Comparison of ENCODE assay signal across 19 cellular contexts in genomic region chr20:44075191-44075949, GRCh38.
A peak's percentile ranks its signal among the peaks of the same experiment; 100 is the strongest.
DNase-seq lines count a peak whose midpoint lies in the region; ATAC-seq, FAIRE-seq and TF ChIP-seq lines count a peak whose summit lies in the region.
"Had no signal": no experiment of that assay in that cellular context is flagged by ENCODE, and none has a peak within 500 bp of the region (broad histone marks: within the 10 kb centered on the region; RNA-seq: fewer than 3 reads in every experiment).

No MANE protein-coding gene starts in this region.

- DNase-seq in CD1c-positive myeloid dendritic cell (ENCODE audit: extremely low spot score) (peak; percentile 48), GM12891 (ENCODE audit: insufficient read length, low spot score) (no peak), T-helper 17 cell (no peak), neural crest cell (ENCODE audit: low read depth, low spot score) (no peak), A673 (ENCODE audit: low spot score) (no peak), GM20000 (ENCODE audit: low spot score) (no peak), globus pallidus (ENCODE audit: low spot score) (no peak)
- DNase-seq in central memory CD4-positive, alpha-beta T cell: no peak
- DNase-seq: activated CD4-positive, alpha-beta T cell treated with anti-CD3 and anti-CD28 coated beads for 48 hours; activated naive CD4-positive, alpha-beta T cell treated with anti-CD3 and anti-CD28 coated beads, Interleukin-2, amount 10 ng/mL, durations not matched to agents 7 days and 5 days; body of pancreas; foreskin melanocyte; GDM1; HFFc6; pancreas had no signal

- intact Hi-C loops in A673 (cut with micrococcal nuclease; ENCODE audit: unreplicated experiment): no loop called here

- H3K9me3 Mint-ChIP-seq in neural crest cell: no peaks in the 10 kb centered on the region
- H3K9me3 Mint-ChIP-seq: activated naive CD4-positive, alpha-beta T cell treated with anti-CD3 and anti-CD28 coated beads, Interleukin-2, amount 10 ng/mL, durations not matched to agents 7 days and 5 days; HFFc6 had no signal

- FAIRE-seq in GM12891 (lab: Jason Lieb, UNC): no peak
- FAIRE-seq: pancreas, RCC 7860, TTC549 had no signal

- no peak for ATAC-seq in T-helper 17 cell
- ATAC-seq: body of pancreas, left lung, pancreas had no signal

- H3K9me3 ChIP-seq in T-helper 17 cell (ENCODE audit: control insufficient read depth, low read length, poor library complexity, severe bottlenecking): no peaks in the 10 kb centered on the region
- H3K9me3 ChIP-seq in A673 (ENCODE audit: low read depth, low read length, poor library complexity, severe bottlenecking): no peaks in the 10 kb centered on the region
- H3K9me3 ChIP-seq: body of pancreas, left lung, pancreas had no signal

- no TSS peak for BruUV-seq in A673 (replicated peaks; lab: Mats Ljungman, UMichigan)

- H3K36me3 ChIP-seq in A673 (ENCODE audit: insufficient read depth, low read length, poor library complexity, severe bottlenecking): no peaks in the 10 kb centered on the region
- H3K36me3 ChIP-seq: left lung, pancreas had no signal

- H3K4me3 Mint-ChIP-seq in T-helper 17 cell (peak overlapping the region; percentile 28), neural crest cell (no peak overlapping the region)
- H3K4me3 Mint-ChIP-seq: activated naive CD4-positive, alpha-beta T cell treated with anti-CD3 and anti-CD28 coated beads, Interleukin-2, amount 10 ng/mL, durations not matched to agents 7 days and 5 days; HFFc6 had no signal

- H3K27me3 Mint-ChIP-seq in T-helper 17 cell: peaks cover 9% of the 10 kb centered on the region
- H3K27me3 Mint-ChIP-seq in neural crest cell (ENCODE audit: low read depth): no peaks in the 10 kb centered on the region

- H3K27ac Mint-ChIP-seq in T-helper 17 cell (peak overlapping the region; percentile 86), neural crest cell (ENCODE audit: unreplicated experiment) (peak overlapping the region; percentile 59)
- H3K27ac Mint-ChIP-seq: activated naive CD4-positive, alpha-beta T cell treated with anti-CD3 and anti-CD28 coated beads, Interleukin-2, amount 10 ng/mL, durations not matched to agents 7 days and 5 days had no signal

- H3K27ac ChIP-seq in A673 (ENCODE audit: low read depth, low read length, poor library complexity, severe bottlenecking): no peak overlapping the region
- H3K27ac ChIP-seq: body of pancreas, epithelial cell of prostate, pancreas had no signal

- TF ChIP-seq POLR2A in GM12891 (IDR thresholded peaks at IDR 0.05; ENCODE audit: low read depth, low read length): no peak

- no peak overlapping the region for H3K4me3 ChIP-seq in A673 (ENCODE audit: low read depth, low read length, poor library complexity, severe bottlenecking)
- H3K4me3 ChIP-seq: body of pancreas, left lung, pancreas had no signal

- TF ChIP-seq CTCF in neural crest cell (conservative IDR thresholded peaks at IDR 0.05) (no peak), A673 (conservative IDR thresholded peaks at IDR 0.05; ENCODE audit: low read depth, low read length) (no peak), GM20000 (IDR thresholded peaks at IDR 0.05; ENCODE audit: extremely low read depth, missing control alignments) (no peak)

- H3K4me1 Mint-ChIP-seq in T-helper 17 cell: peaks cover 14% of the 10 kb centered on the region
- peaks cover 11% of the 10 kb centered on the region for H3K4me1 Mint-ChIP-seq in neural crest cell

- no peaks in the 10 kb centered on the region for H3K4me1 ChIP-seq in A673 (ENCODE audit: insufficient read depth, low read length, poor library complexity, severe bottlenecking)
- H3K4me1 ChIP-seq: body of pancreas, pancreas had no signal

- H3K36me3 Mint-ChIP-seq in T-helper 17 cell (ENCODE audit: low read depth): no peaks in the 10 kb centered on the region
- H3K36me3 Mint-ChIP-seq in neural crest cell (ENCODE audit: low read depth): no peaks in the 10 kb centered on the region
- H3K36me3 Mint-ChIP-seq: activated naive CD4-positive, alpha-beta T cell treated with anti-CD3 and anti-CD28 coated beads, Interleukin-2, amount 10 ng/mL, durations not matched to agents 7 days and 5 days had no signal

- CTCF ChIA-PET in A673 (lab: Charles Lee): no interaction called here

- H3K27me3 ChIP-seq in A673 (replicated peaks; ENCODE audit: insufficient read depth, low read depth, low read length, poor library complexity): no peaks in the 10 kb centered on the region
- H3K27me3 ChIP-seq: body of pancreas, left lung, pancreas had no signal

- POLR2A ChIA-PET in A673 (lab: Charles Lee; ENCODE audit: low non-redundant PET): no interaction called here

TF ChIP-seq in GM12891, 5 proteins besides CTCF, POLR2A, EP300 and RAD21:
- no peak for TF ChIP-seq POLR2AphosphoS5 (IDR thresholded peaks at IDR 0.05; ENCODE audit: low read depth, low read length)
- TF ChIP-seq SPI1 (IDR thresholded peaks at IDR 0.05; ENCODE audit: low read depth, low read length): 0 out of 2 replicates have a peak, but pooled peaks have one; percentile 10
- TF ChIP-seq PAX5 (IDR thresholded peaks at IDR 0.05; ENCODE audit: insufficient read depth, low read length, severe bottlenecking): no peak
